ENCODE assay signal across 35 cellular contexts in the genomic region with DNA sequence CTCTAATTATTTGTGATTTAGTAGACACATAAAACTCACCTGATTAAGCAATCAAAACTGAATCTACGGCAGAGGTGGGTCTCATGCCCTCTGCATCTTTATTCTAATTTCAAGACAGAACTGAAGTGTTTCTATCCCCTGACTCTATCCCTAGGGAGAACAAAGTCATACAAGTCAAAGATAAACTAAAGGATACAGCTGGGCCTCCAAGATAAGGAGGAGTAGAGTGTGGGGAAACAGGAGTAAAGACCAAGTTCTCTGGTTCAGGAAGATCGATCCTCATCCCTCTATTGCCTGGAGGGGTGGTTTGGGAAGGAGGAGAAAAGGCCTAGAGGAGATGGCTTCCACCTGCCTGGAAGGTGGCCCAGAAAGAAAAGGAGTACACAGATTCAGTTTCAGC.
"Had no signal": no experiment of that assay in that cellular context is flagged by ENCODE, and none has a peak within 500 bp of the region (broad histone marks: within the 10 kb centered on the region; RNA-seq: fewer than 3 reads in every experiment).

No MANE protein-coding gene starts in this region.

- H3K9me3 ChIP-seq: adrenal gland, body of pancreas, breast epithelium had no signal

- ATAC-seq: activated CD8-positive, alpha-beta T cell treated with anti-CD3 and anti-CD28 coated beads for 36 hours; activated T-cell treated with anti-CD3 and anti-CD28 coated beads, Interleukin-2, amount 50 U/mL, for 4 hours; body of pancreas; T-cell had no signal

- H3K36me3 Mint-ChIP-seq: activated CD4-positive, alpha-beta memory T cell treated with anti-CD3 and anti-CD28 coated beads for 36 hours; activated naive CD4-positive, alpha-beta T cell treated with anti-CD3 and anti-CD28 coated beads, Interleukin-2, amount 50 U/mL, for 72 hours; activated naive CD8-positive, alpha-beta T cell treated with anti-CD3 and anti-CD28 coated beads for 36 hours; T-cell had no signal

- H3K9me3 Mint-ChIP-seq: activated B cell treated with CpG ODN at 0.5 μM for 24 hours; activated CD4-positive, alpha-beta memory T cell treated with anti-CD3 and anti-CD28 coated beads for 36 hours; activated CD4-positive, alpha-beta T cell treated with anti-CD3 and anti-CD28 coated beads, Interleukin-2, amount 10 ng/mL, durations not matched to agents 24 days and 14 days; activated CD8-positive, alpha-beta T cell treated with anti-CD3 and anti-CD28 coated beads for 36 hours; activated naive CD4-positive, alpha-beta T cell treated with anti-CD3 and anti-CD28 coated beads for 36 hours; activated naive CD4-positive, alpha-beta T cell treated with anti-CD3 and anti-CD28 coated beads, Interleukin-2, amount 50 U/mL, for 72 hours; activated naive CD8-positive, alpha-beta T cell treated with anti-CD3 and anti-CD28 coated beads for 36 hours; activated T-cell treated with anti-CD3 and anti-CD28 coated beads, Interleukin-2, amount 50 U/mL, for 4 hours; activated T-cell treated with anti-CD3 and anti-CD28 coated beads, Interleukin-2, amount 50 U/mL, for 72 hours; activated T-helper 1 cell treated with anti-CD3 and anti-CD28 coated beads, Interleukin-12 subunit alpha, Interleukin-12 subunit beta, Interleukin-2, Interleukin-4 antibody, amounts not matched to agents 30 ng/mL and 10 ng/mL and 1 ng/mL, durations not matched to agents 14 hours and 24 hours and 36 hours; activated T-helper 17 cell treated with anti-CD3 and anti-CD28 coated beads, Interleukin-2, amount 50 U/mL, for 72 hours; T-cell; T-helper 2 cell treated with Interferon-gamma antibody and Interleukin-4, amounts not matched to agents 5 μg/mL and 100 μg/mL, for 36 hours had no signal

- H3K27me3 ChIP-seq: adrenal gland, body of pancreas, brain microvascular endothelial cell, breast epithelium had no signal

- H3K27ac ChIP-seq: adrenal gland, body of pancreas, brain microvascular endothelial cell, breast epithelium, VCaP had no signal

- H3K4me1 Mint-ChIP-seq: activated B cell treated with CpG ODN at 0.5 μM for 24 hours; activated CD4-positive, alpha-beta T cell treated with anti-CD3 and anti-CD28 coated beads, Interleukin-2, amount 10 ng/mL, durations not matched to agents 24 days and 14 days; activated naive CD8-positive, alpha-beta T cell treated with anti-CD3 and anti-CD28 coated beads for 36 hours; activated T-helper 17 cell treated with anti-CD3 and anti-CD28 coated beads, Interleukin-2, amount 50 U/mL, for 72 hours; T-cell had no signal

- FAIRE-seq: astrocyte had no signal

- H3K36me3 ChIP-seq: adrenal gland, brain microvascular endothelial cell, breast epithelium had no signal

- DNase-seq: activated B cell treated with CpG ODN at 0.5 μM for 24 hours; activated CD4-positive, alpha-beta memory T cell treated with anti-CD3 and anti-CD28 coated beads for 36 hours; activated CD4-positive, alpha-beta T cell treated with anti-CD3 and anti-CD28 coated beads for 4 hours; activated CD4-positive, alpha-beta T cell treated with anti-CD3 and anti-CD28 coated beads, Interleukin-2, amount 10 ng/mL, durations not matched to agents 24 days and 14 days; activated CD4-positive, alpha-beta T cell treated with anti-CD3 and anti-CD28 coated beads, Interleukin-2, amount 50 U/mL, for 1 hour; activated CD4-positive, alpha-beta T cell treated with anti-CD3 and anti-CD28 coated beads, Interleukin-2, amount 50 U/mL, for 4 hours; activated CD4-positive, CD25-positive, alpha-beta regulatory T cell treated with anti-CD3 and anti-CD28 coated beads, Interleukin-2, amount 50 U/mL, for 72 hours; activated CD8-positive, alpha-beta memory T cell treated with anti-CD3 and anti-CD28 coated beads, Interleukin-2, amount 50 U/mL, for 4 hours; activated CD8-positive, alpha-beta T cell treated with anti-CD3 and anti-CD28 coated beads for 36 hours; activated effector memory CD4-positive, alpha-beta T cell treated with anti-CD3 and anti-CD28 coated beads, Interleukin-2, amount 50 U/mL, for 16 hours; activated gamma-delta T cell treated with Interleukin-2 at 50 U/mL for 16 hours; activated naive CD4-positive, alpha-beta T cell; activated naive CD4-positive, alpha-beta T cell treated with anti-CD3 and anti-CD28 coated beads for 36 hours; activated naive CD4-positive, alpha-beta T cell treated with anti-CD3 and anti-CD28 coated beads, Interleukin-2, amount 50 U/mL, for 16 hours; activated naive CD8-positive, alpha-beta T cell treated with anti-CD3 and anti-CD28 coated beads for 36 hours; activated T-cell treated with anti-CD3 and anti-CD28 coated beads for 4 hours; activated T-cell treated with anti-CD3 and anti-CD28 coated beads, Interleukin-2, amount 50 U/mL, for 1 hour; activated T-cell treated with anti-CD3 and anti-CD28 coated beads, Interleukin-2, amount 50 U/mL, for 4 hours; activated T-cell treated with anti-CD3 and anti-CD28 coated beads, Interleukin-2, amount 50 U/mL, for 72 hours; adrenal gland; amniotic stem cell; aorta; body of pancreas; brain microvascular endothelial cell; central memory CD4-positive, alpha-beta T cell; T-cell; T-helper 2 cell; T-helper 9 cell had no signal

- H3K4me3 ChIP-seq: adrenal gland, body of pancreas, breast epithelium had no signal

- H3K4me1 ChIP-seq: adrenal gland, body of pancreas, breast epithelium had no signal

- H3K4me3 Mint-ChIP-seq: activated B cell treated with CpG ODN at 0.5 μM for 24 hours; activated CD4-positive, alpha-beta memory T cell treated with anti-CD3 and anti-CD28 coated beads for 36 hours; activated CD4-positive, alpha-beta T cell treated with anti-CD3 and anti-CD28 coated beads, Interleukin-2, amount 10 ng/mL, durations not matched to agents 24 days and 14 days; activated CD8-positive, alpha-beta T cell treated with anti-CD3 and anti-CD28 coated beads for 36 hours; activated naive CD4-positive, alpha-beta T cell treated with anti-CD3 and anti-CD28 coated beads for 36 hours; activated naive CD8-positive, alpha-beta T cell treated with anti-CD3 and anti-CD28 coated beads for 36 hours; activated T-cell treated with anti-CD3 and anti-CD28 coated beads, Interleukin-2, amount 50 U/mL, for 4 hours; activated T-cell treated with anti-CD3 and anti-CD28 coated beads, Interleukin-2, amount 50 U/mL, for 72 hours; activated T-helper 1 cell treated with anti-CD3 and anti-CD28 coated beads, Interleukin-12 subunit alpha, Interleukin-12 subunit beta, Interleukin-2, Interleukin-4 antibody, amounts not matched to agents 30 ng/mL and 10 ng/mL and 1 ng/mL, durations not matched to agents 14 hours and 24 hours and 36 hours; activated T-helper 17 cell treated with anti-CD3 and anti-CD28 coated beads, Interleukin-2, amount 50 U/mL, for 72 hours; T-cell; T-helper 2 cell treated with Interferon-gamma antibody and Interleukin-4, amounts not matched to agents 5 μg/mL and 100 μg/mL, for 36 hours had no signal

- H3K27me3 Mint-ChIP-seq: activated B cell treated with CpG ODN at 0.5 μM for 24 hours; activated CD4-positive, alpha-beta T cell treated with anti-CD3 and anti-CD28 coated beads, Interleukin-2, amount 10 ng/mL, durations not matched to agents 24 days and 14 days; activated naive CD8-positive, alpha-beta T cell treated with anti-CD3 and anti-CD28 coated beads for 36 hours had no signal

- H3K27ac Mint-ChIP-seq: activated B cell treated with CpG ODN at 0.5 μM for 24 hours; activated CD4-positive, alpha-beta memory T cell treated with anti-CD3 and anti-CD28 coated beads for 36 hours; activated CD4-positive, alpha-beta T cell treated with anti-CD3 and anti-CD28 coated beads, Interleukin-2, amount 10 ng/mL, durations not matched to agents 24 days and 14 days; activated CD8-positive, alpha-beta T cell treated with anti-CD3 and anti-CD28 coated beads for 36 hours; activated naive CD4-positive, alpha-beta T cell treated with anti-CD3 and anti-CD28 coated beads for 36 hours; activated naive CD4-positive, alpha-beta T cell treated with anti-CD3 and anti-CD28 coated beads, Interleukin-2, amount 50 U/mL, for 72 hours; activated naive CD8-positive, alpha-beta T cell treated with anti-CD3 and anti-CD28 coated beads for 36 hours; activated T-cell treated with anti-CD3 and anti-CD28 coated beads, Interleukin-2, amount 50 U/mL, for 72 hours; activated T-helper 1 cell treated with anti-CD3 and anti-CD28 coated beads, Interleukin-12 subunit alpha, Interleukin-12 subunit beta, Interleukin-2, Interleukin-4 antibody, amounts not matched to agents 30 ng/mL and 10 ng/mL and 1 ng/mL, durations not matched to agents 14 hours and 24 hours and 36 hours; activated T-helper 17 cell treated with anti-CD3 and anti-CD28 coated beads, Interleukin-2, amount 50 U/mL, for 72 hours; T-cell; T-helper 2 cell treated with Interferon-gamma antibody and Interleukin-4, amounts not matched to agents 5 μg/mL and 100 μg/mL, for 36 hours had no signal
